Comparison of ENCODE assay signal across 1 cellular context in the genomic region with DNA sequence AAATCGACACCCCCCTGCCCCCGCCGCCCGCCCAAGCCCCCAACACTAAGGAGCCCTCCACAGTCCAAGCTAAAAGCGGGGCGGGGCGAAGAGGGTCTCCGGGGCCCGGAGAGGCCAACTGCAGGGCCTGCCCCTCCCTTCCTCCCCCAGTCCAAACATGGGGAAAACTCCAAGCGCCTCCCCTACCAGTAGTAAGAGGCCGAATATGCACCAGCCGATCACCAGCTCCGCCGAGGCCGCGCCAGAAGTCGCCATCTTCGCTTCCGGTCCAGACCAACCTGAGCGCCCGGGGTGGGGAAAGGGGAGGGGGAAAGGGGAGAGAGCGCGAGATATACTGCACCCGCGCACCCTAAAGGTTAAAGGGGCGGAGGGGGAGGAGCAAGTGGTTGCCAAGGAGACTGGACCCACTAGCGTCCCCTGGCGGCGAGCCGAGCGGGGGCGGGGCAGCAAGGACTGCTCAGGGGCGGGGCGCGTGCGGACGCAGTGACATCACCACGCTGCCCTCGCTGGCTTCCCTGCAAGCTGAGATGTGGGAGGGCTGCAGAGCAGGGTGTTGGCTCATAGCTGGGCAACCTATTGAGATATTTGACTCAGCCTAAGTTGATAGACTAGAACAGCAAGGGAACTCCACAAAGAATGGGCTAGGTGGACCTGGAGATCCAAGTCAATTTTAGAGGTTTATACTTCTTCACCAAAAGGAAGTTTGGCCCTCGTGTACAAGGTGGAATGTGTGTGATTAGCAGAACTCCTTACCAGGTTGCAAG.
TF ChIP-seq lines count a peak whose summit lies in the region.

A gene (minus strand): TSS at position 384 of the 764 bp plus-strand sequence. CDS start 129 bp downstream, at position 255.

TF ChIP-seq in HepG2, 621 proteins besides CTCF, POLR2A, EP300 and RAD21 (continued from another document and continues in another):
- TF ChIP-seq, protein P1, sequence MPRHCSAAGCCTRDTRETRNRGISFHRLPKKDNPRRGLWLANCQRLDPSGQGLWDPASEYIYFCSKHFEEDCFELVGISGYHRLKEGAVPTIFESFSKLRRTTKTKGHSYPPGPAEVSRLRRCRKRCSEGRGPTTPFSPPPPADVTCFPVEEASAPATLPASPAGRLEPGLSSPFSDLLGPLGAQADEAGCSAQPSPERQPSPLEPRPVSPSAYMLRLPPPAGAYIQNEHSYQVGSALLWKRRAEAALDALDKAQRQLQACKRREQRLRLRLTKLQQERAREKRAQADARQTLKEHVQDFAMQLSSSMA (CRISPR knock-in tag; IDR thresholded peaks at IDR 0.05), result no peak
- TF ChIP-seq TSC22D2 (CRISPR knock-in tag; IDR thresholded peaks at IDR 0.05; ENCODE audit: borderline replicate concordance) (peak; percentile 40; the same call in 1 of the 2 replicates), YEATS2 (CRISPR knock-in tag; IDR thresholded peaks at IDR 0.05; ENCODE audit: borderline replicate concordance) (peak; percentile 64; the same call in 1 of the 2 replicates), SP5 (CRISPR knock-in tag; IDR thresholded peaks at IDR 0.05; ENCODE audit: borderline replicate concordance, low read depth) (peak; percentile 99), ELF3 (CRISPR knock-in tag; IDR thresholded peaks at IDR 0.05) (peak; percentile 61), ZFAT (CRISPR knock-in tag; conservative IDR thresholded peaks at IDR 0.05) (no peak), ZNF253 (CRISPR knock-in tag; IDR thresholded peaks at IDR 0.05; ENCODE audit: borderline replicate concordance) (no peak), PITX1 (CRISPR knock-in tag; IDR thresholded peaks at IDR 0.05) (no peak), ZNF562 (CRISPR knock-in tag; IDR thresholded peaks at IDR 0.05; ENCODE audit: borderline replicate concordance) (no peak), ETV5 (CRISPR knock-in tag; IDR thresholded peaks at IDR 0.05; ENCODE audit: borderline replicate concordance) (peak; percentile 67; the same call in 1 of the 2 replicates), KDM5A (IDR thresholded peaks at IDR 0.05; ENCODE audit: borderline replicate concordance, low read length) (no peak), PLRG1 (conservative IDR thresholded peaks at IDR 0.05) (no peak), KAT7 (CRISPR knock-in tag; IDR thresholded peaks at IDR 0.05; ENCODE audit: borderline replicate concordance) (0 out of 2 replicates have a peak, but pooled peaks have one; percentile 17), MYC (CRISPR knock-in tag; IDR thresholded peaks at IDR 0.05; ENCODE audit: borderline replicate concordance) (peak; percentile 61; the same call in 1 of the 2 replicates), NFATC3 (CRISPR knock-in tag; IDR thresholded peaks at IDR 0.05) (no peak), ZC3H4 (CRISPR knock-in tag; IDR thresholded peaks at IDR 0.05; ENCODE audit: borderline replicate concordance) (no peak), RARG (CRISPR knock-in tag; IDR thresholded peaks at IDR 0.05; ENCODE audit: low read depth) (no peak), ATF7 (IDR thresholded peaks at IDR 0.05) (peak; percentile 55; the same call in 1 of the 2 replicates), ATF7 (CRISPR knock-in tag; IDR thresholded peaks at IDR 0.05) (no peak), ATAD3A (CRISPR knock-in tag; IDR thresholded peaks at IDR 0.05) (no peak), BCL6 (CRISPR knock-in tag; IDR thresholded peaks at IDR 0.05) (0 out of 2 replicates have a peak, but pooled peaks have one; percentile 14), MTA1 (CRISPR knock-in tag; IDR thresholded peaks at IDR 0.05; ENCODE audit: borderline replicate concordance) (peak; percentile 68; the same call in 1 of the 2 replicates), SALL2 (CRISPR knock-in tag; IDR thresholded peaks at IDR 0.05) (peak; percentile 73; the same call in 1 of the 2 replicates), ZNF841 (CRISPR knock-in tag; IDR thresholded peaks at IDR 0.05; ENCODE audit: borderline replicate concordance) (no peak), ZNF629 (CRISPR knock-in tag; conservative IDR thresholded peaks at IDR 0.05) (no peak), MXI1 (IDR thresholded peaks at IDR 0.05; ENCODE audit: borderline replicate concordance, low read depth, low read length) (peak; percentile 91; the same call in 2 of the 3 replicates), ATRX (CRISPR knock-in tag; IDR thresholded peaks at IDR 0.05; ENCODE audit: borderline replicate concordance) (no peak), SAP130 (CRISPR knock-in tag; IDR thresholded peaks at IDR 0.05; ENCODE audit: low read depth) (peak; percentile 58; the same call in 1 of the 2 replicates), NFKB2 (CRISPR knock-in tag; IDR thresholded peaks at IDR 0.05; ENCODE audit: borderline replicate concordance) (peak; percentile 51; the same call in 1 of the 2 replicates)
- TF ChIP-seq, protein P2, sequence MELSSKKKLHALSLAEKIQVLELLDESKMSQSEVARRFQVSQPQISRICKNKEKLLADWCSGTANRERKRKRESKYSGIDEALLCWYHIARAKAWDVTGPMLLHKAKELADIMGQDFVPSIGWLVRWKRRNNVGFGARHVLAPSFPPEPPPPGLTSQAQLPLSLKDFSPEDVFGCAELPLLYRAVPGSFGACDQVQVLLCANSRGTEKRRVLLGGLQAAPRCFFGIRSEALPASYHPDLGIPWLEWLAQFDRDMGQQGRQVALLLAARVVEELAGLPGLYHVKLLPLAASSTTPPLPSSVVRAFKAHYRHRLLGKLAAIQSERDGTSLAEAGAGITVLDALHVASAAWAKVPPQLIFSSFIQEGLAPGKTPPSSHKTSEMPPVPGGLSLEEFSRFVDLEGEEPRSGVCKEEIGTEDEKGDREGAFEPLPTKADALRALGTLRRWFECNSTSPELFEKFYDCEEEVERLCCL (CRISPR knock-in tag; IDR thresholded peaks at IDR 0.05; ENCODE audit: borderline replicate concordance), result no peak
- TF ChIP-seq, protein P3, sequence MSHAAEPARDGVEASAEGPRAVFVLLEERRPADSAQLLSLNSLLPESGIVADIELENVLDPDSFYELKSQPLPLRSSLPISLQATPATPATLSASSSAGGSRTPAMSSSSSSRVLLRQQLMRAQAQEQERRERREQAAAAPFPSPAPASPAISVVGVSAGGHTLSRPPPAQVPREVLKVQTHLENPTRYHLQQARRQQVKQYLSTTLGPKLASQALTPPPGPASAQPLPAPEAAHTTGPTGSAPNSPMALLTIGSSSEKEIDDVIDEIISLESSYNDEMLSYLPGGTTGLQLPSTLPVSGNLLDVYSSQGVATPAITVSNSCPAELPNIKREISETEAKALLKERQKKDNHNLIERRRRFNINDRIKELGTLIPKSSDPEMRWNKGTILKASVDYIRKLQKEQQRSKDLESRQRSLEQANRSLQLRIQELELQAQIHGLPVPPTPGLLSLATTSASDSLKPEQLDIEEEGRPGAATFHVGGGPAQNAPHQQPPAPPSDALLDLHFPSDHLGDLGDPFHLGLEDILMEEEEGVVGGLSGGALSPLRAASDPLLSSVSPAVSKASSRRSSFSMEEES (CRISPR knock-in tag; IDR thresholded peaks at IDR 0.05), result peak; percentile 20; the same call in 1 of the 2 replicates
- TF ChIP-seq, protein P4, sequence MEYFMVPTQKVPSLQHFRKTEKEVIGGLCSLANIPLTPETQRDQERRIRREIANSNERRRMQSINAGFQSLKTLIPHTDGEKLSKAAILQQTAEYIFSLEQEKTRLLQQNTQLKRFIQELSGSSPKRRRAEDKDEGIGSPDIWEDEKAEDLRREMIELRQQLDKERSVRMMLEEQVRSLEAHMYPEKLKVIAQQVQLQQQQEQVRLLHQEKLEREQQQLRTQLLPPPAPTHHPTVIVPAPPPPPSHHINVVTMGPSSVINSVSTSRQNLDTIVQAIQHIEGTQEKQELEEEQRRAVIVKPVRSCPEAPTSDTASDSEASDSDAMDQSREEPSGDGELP (IDR thresholded peaks at IDR 0.05; ENCODE audit: borderline replicate concordance, low read depth), result no peak
- TF ChIP-seq, protein P5, sequence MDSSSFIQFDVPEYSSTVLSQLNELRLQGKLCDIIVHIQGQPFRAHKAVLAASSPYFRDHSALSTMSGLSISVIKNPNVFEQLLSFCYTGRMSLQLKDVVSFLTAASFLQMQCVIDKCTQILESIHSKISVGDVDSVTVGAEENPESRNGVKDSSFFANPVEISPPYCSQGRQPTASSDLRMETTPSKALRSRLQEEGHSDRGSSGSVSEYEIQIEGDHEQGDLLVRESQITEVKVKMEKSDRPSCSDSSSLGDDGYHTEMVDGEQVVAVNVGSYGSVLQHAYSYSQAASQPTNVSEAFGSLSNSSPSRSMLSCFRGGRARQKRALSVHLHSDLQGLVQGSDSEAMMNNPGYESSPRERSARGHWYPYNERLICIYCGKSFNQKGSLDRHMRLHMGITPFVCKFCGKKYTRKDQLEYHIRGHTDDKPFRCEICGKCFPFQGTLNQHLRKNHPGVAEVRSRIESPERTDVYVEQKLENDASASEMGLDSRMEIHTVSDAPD (CRISPR knock-in tag; IDR thresholded peaks at IDR 0.05), result peak; percentile 67; the same call in 1 of the 2 replicates
- TF ChIP-seq, protein P6, sequence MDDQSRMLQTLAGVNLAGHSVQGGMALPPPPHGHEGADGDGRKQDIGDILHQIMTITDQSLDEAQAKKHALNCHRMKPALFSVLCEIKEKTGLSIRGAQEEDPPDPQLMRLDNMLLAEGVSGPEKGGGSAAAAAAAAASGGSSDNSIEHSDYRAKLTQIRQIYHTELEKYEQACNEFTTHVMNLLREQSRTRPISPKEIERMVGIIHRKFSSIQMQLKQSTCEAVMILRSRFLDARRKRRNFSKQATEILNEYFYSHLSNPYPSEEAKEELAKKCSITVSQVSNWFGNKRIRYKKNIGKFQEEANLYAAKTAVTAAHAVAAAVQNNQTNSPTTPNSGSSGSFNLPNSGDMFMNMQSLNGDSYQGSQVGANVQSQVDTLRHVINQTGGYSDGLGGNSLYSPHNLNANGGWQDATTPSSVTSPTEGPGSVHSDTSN (CRISPR knock-in tag; IDR thresholded peaks at IDR 0.05; ENCODE audit: borderline replicate concordance), result no peak
- TF ChIP-seq, protein P7, sequence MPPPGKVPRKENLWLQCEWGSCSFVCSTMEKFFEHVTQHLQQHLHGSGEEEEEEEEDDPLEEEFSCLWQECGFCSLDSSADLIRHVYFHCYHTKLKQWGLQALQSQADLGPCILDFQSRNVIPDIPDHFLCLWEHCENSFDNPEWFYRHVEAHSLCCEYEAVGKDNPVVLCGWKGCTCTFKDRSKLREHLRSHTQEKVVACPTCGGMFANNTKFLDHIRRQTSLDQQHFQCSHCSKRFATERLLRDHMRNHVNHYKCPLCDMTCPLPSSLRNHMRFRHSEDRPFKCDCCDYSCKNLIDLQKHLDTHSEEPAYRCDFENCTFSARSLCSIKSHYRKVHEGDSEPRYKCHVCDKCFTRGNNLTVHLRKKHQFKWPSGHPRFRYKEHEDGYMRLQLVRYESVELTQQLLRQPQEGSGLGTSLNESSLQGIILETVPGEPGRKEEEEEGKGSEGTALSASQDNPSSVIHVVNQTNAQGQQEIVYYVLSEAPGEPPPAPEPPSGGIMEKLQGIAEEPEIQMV (CRISPR knock-in tag; IDR thresholded peaks at IDR 0.05; ENCODE audit: low read depth), result peak; percentile 84; the same call in 1 of the 2 replicates
- TF ChIP-seq, protein P8, sequence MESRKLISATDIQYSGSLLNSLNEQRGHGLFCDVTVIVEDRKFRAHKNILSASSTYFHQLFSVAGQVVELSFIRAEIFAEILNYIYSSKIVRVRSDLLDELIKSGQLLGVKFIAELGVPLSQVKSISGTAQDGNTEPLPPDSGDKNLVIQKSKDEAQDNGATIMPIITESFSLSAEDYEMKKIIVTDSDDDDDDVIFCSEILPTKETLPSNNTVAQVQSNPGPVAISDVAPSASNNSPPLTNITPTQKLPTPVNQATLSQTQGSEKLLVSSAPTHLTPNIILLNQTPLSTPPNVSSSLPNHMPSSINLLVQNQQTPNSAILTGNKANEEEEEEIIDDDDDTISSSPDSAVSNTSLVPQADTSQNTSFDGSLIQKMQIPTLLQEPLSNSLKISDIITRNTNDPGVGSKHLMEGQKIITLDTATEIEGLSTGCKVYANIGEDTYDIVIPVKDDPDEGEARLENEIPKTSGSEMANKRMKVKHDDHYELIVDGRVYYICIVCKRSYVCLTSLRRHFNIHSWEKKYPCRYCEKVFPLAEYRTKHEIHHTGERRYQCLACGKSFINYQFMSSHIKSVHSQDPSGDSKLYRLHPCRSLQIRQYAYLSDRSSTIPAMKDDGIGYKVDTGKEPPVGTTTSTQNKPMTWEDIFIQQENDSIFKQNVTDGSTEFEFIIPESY (CRISPR knock-in tag; IDR thresholded peaks at IDR 0.05), result no peak
- TF ChIP-seq, protein P9, sequence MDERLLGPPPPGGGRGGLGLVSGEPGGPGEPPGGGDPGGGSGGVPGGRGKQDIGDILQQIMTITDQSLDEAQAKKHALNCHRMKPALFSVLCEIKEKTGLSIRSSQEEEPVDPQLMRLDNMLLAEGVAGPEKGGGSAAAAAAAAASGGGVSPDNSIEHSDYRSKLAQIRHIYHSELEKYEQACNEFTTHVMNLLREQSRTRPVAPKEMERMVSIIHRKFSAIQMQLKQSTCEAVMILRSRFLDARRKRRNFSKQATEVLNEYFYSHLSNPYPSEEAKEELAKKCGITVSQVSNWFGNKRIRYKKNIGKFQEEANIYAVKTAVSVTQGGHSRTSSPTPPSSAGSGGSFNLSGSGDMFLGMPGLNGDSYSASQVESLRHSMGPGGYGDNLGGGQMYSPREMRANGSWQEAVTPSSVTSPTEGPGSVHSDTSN (CRISPR knock-in tag; IDR thresholded peaks at IDR 0.05), result no peak
- TF ChIP-seq, protein P10, sequence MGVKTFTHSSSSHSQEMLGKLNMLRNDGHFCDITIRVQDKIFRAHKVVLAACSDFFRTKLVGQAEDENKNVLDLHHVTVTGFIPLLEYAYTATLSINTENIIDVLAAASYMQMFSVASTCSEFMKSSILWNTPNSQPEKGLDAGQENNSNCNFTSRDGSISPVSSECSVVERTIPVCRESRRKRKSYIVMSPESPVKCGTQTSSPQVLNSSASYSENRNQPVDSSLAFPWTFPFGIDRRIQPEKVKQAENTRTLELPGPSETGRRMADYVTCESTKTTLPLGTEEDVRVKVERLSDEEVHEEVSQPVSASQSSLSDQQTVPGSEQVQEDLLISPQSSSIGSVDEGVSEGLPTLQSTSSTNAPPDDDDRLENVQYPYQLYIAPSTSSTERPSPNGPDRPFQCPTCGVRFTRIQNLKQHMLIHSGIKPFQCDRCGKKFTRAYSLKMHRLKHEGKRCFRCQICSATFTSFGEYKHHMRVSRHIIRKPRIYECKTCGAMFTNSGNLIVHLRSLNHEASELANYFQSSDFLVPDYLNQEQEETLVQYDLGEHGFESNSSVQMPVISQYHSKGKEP (CRISPR knock-in tag; IDR thresholded peaks at IDR 0.05), result no peak
- TF ChIP-seq, protein P11, sequence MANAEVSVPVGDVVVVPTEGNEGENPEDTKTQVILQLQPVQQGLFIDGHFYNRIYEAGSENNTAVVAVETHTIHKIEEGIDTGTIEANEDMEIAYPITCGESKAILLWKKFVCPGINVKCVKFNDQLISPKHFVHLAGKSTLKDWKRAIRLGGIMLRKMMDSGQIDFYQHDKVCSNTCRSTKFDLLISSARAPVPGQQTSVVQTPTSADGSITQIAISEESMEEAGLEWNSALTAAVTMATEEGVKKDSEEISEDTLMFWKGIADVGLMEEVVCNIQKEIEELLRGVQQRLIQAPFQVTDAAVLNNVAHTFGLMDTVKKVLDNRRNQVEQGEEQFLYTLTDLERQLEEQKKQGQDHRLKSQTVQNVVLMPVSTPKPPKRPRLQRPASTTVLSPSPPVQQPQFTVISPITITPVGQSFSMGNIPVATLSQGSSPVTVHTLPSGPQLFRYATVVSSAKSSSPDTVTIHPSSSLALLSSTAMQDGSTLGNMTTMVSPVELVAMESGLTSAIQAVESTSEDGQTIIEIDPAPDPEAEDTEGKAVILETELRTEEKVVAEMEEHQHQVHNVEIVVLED (CRISPR knock-in tag; IDR thresholded peaks at IDR 0.05; ENCODE audit: borderline replicate concordance), result peak; percentile 97
- TF ChIP-seq, protein P12, sequence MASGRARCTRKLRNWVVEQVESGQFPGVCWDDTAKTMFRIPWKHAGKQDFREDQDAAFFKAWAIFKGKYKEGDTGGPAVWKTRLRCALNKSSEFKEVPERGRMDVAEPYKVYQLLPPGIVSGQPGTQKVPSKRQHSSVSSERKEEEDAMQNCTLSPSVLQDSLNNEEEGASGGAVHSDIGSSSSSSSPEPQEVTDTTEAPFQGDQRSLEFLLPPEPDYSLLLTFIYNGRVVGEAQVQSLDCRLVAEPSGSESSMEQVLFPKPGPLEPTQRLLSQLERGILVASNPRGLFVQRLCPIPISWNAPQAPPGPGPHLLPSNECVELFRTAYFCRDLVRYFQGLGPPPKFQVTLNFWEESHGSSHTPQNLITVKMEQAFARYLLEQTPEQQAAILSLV (CRISPR knock-in tag; IDR thresholded peaks at IDR 0.05; ENCODE audit: borderline replicate concordance), result peak; percentile 54; the same call in 1 of the 2 replicates
